Comparison of ENCODE assay signal across 24 cellular contexts in the genomic region with DNA sequence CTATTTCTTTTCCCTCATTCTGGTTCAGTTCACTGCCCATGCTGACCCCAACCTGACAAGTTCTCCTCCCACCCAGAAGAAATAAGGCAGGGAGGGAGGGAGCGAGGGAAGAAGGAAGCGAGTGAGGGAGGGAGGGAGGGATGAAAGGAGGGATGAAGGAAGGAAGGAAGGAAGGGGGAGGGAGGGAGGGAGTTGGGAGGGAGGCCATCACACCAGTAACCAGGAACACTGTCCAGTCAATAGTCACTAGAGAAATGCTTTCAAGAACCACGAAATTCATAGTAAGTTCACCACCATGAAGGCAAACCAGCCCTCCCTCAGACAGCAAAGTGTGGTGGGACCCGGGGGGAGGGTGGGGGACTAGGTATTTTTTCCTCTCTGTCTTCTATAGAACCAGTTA.
"Had no signal": no experiment of that assay in that cellular context is flagged by ENCODE, and none has a peak within 500 bp of the region (broad histone marks: within the 10 kb centered on the region; RNA-seq: fewer than 3 reads in every experiment).

No MANE protein-coding gene starts in this region.

- H3K27ac ChIP-seq: colonic mucosa, coronary artery, dorsolateral prefrontal cortex, epithelial cell of prostate, esophagus muscularis mucosa, esophagus squamous epithelium, foreskin keratinocyte, gastrocnemius medialis, gastroesophageal sphincter, heart left ventricle, heart right ventricle, hepatocyte had no signal

- H3K4me3 ChIP-seq: colonic mucosa, coronary artery, dorsolateral prefrontal cortex, esophagus muscularis mucosa, esophagus squamous epithelium, gastrocnemius medialis, gastroesophageal sphincter, heart left ventricle, heart right ventricle, hepatocyte had no signal

- H3K36me3 ChIP-seq: colonic mucosa, esophagus muscularis mucosa, esophagus squamous epithelium, gastrocnemius medialis, gastroesophageal sphincter, heart left ventricle, heart right ventricle had no signal

- H3K79me2 ChIP-seq: hepatocyte had no signal

- DNase-seq: colonic mucosa; cortex of kidney; dermis blood vessel endothelial cell; dorsolateral prefrontal cortex; effector CD4-positive, alpha-beta T cell; effector CD8-positive, alpha-beta T cell; effector memory CD4-positive, alpha-beta T cell; effector memory CD8-positive, alpha-beta T cell; endodermal cell; erythroblast; esophagus squamous epithelium; foreskin fibroblast; foreskin keratinocyte; foreskin melanocyte; gastrocnemius medialis; glutamatergic neuron; head of caudate nucleus; heart left ventricle; heart right ventricle had no signal

- H3K9me3 ChIP-seq: colonic mucosa, gastrocnemius medialis had no signal

- H3K27me3 ChIP-seq: colonic mucosa, dorsolateral prefrontal cortex, foreskin keratinocyte, gastrocnemius medialis, heart left ventricle, hepatocyte had no signal

- H3K4me2 ChIP-seq: hepatocyte had no signal

- H2AFZ ChIP-seq: hepatocyte had no signal

- H3K4me1 ChIP-seq: colonic mucosa, esophagus muscularis mucosa, gastrocnemius medialis, gastroesophageal sphincter, heart left ventricle, heart right ventricle had no signal
